In genomic region chr9:128066713-128067621, GRCh38 we compare ENCODE assay signal across 8 cellular contexts. TPM values are rescaled to one million over a fixed set of nuclear protein-coding genes. Genes with fewer than 3 reads are reported as not detected.
A peak's percentile ranks its signal among the peaks of the same experiment; 100 is the strongest.
DNase-seq lines count a peak whose midpoint lies in the region; ATAC-seq, FAIRE-seq and TF ChIP-seq lines count a peak whose summit lies in the region.

NAIF1 (minus strand) TSS chr9:128067320; CDS start chr9:128067101, 219 bp downstream.

- CTCF ChIA-PET in H1 (lab: Charles Lee; ENCODE audit: partially characterized antibody) = interaction anchor here (0.5 to 6.0 kb wide), 12 partner anchors 8 to 124 kb away, joined by 3 to 27 read pairs (median 8); no protein-coding TSS in a partner anchor

- H3K23ac ChIP-seq in H1 (ENCODE audit: insufficient read length) = no peak within 1 kb of the TSS

- peaks cover 11% of the 10 kb centered on the region for H3K79me1 ChIP-seq in H1 (ENCODE audit: low read depth, low read length)

- H3K27ac ChIP-seq in H1 (ENCODE audit: low read depth, low read length) = peak within 1 kb of the TSS; percentile 92

- H4K20me1 ChIP-seq in H1 (replicated peaks in 1 of 2; ENCODE audit: control insufficient read depth in 1 of 2, insufficient read depth in 2 of 2, low read length in 2 of 2) = peaks cover 0 to 4% of the 10 kb centered on the region in 2 experiments

- H3K27me3 Mint-ChIP-seq in memory B cell = no peaks in the 10 kb centered on the region

- H2BK5ac ChIP-seq in H1 (ENCODE audit: low read depth, low read length) = peak within 1 kb of the TSS; percentile 89

- ATAC-seq in memory B cell (ENCODE audit: low read depth) = peak; percentile 67

- peak within 1 kb of the TSS; percentile 89; the same call in 1 of the 2 replicates for H2AK5ac ChIP-seq in H1 (ENCODE audit: low read depth, low read length)

- no peak for TF ChIP-seq EP300 in H1 (IDR thresholded peaks at IDR 0.05; ENCODE audit: borderline replicate concordance in 1 of 2, low read depth in 2 of 2, low read length in 2 of 2)

- DNase-seq in CMK (ENCODE audit: low read depth) (peak; percentile 98), GM20000 (ENCODE audit: low spot score) (peak; percentile 97), HT-29 (ENCODE audit: low spot score) (peak; percentile 98), NOMO-1 (lab: John Stamatoyannopoulos, UW; ENCODE audit: unreplicated experiment in 2 of 2) (peak; percentile 97 to 99), H1 (ENCODE audit: low read depth in 1 of 2, low spot score in 2 of 2) (peak; percentile 95 to 99), memory B cell (ENCODE audit: low spot score in 2 of 2) (peak; percentile 94 to 96)
- peak; percentile 90 to 94 for DNase-seq in activated CD8-positive, alpha-beta memory T cell treated with anti-CD3 and anti-CD28 coated beads for 4 hours (ENCODE audit: low read depth in 2 of 2)
- DNase-seq in stimulated activated CD8-positive, alpha-beta memory T cell treated with anti-CD3 and anti-CD28 coated beads, Interleukin-12 subunit alpha, Interleukin-12 subunit beta, amount 100 ng/mL, for 24 hours (ENCODE audit: extremely low read depth) = peak; percentile 85

- H3K4me3 Mint-ChIP-seq in memory B cell = peak within 1 kb of the TSS; percentile 85

- H2BK120ac ChIP-seq in H1 (replicated peaks; ENCODE audit: low read depth, low read length) = peak within 1 kb of the TSS; percentile 94

- TF ChIP-seq RAD21 in H1 (IDR thresholded peaks at IDR 0.05 in 1 of 2, conservative IDR thresholded peaks at IDR 0.05 in 1 of 2; ENCODE audit: low read depth in 2 of 2, low read length in 2 of 2) = no peak

- 40% methylated on average over 48 of the region's 53 CpGs; no CpG with 5 or more reads in 1 of the 2 experiments for WGBS in H1 (ENCODE audit: extremely low coverage in 1 of 2, insufficient coverage in 1 of 2, insufficient read length in 1 of 2, insufficient replicate concordance in 2 of 2, low coverage in 1 of 2, low lambda C conversion rate in 2 of 2, missing lambda C conversion rate in 1 of 2), 2 experiments

- no peak within 1 kb of the TSS for H3K14ac ChIP-seq in H1 (ENCODE audit: insufficient read length)

- peaks cover under 1 to 13% (median 8%) of the 10 kb centered on the region in 4 experiments for H3K4me1 ChIP-seq in H1 (replicated peaks in 1 of 4; ENCODE audit: control insufficient read depth in 3 of 4, insufficient read depth in 4 of 4, low read length in 3 of 4)

- peaks cover 41% of the 10 kb centered on the region for H3K4me1 Mint-ChIP-seq in memory B cell

- H2BK15ac ChIP-seq in H1 (ENCODE audit: low read length) = peak within 1 kb of the TSS; percentile 92; the same call in 1 of the 2 replicates

- H3K27ac Mint-ChIP-seq in memory B cell = no peak within 1 kb of the TSS

- peak; percentile 76 for FAIRE-seq in H1 (lab: Jason Lieb, UNC)

- peak within 1 kb of the TSS; percentile 97 for H4K91ac ChIP-seq in H1 (replicated peaks; ENCODE audit: insufficient read length, low read length)

- peak within 1 kb of the TSS; percentile 73 to 91 (median 86) for H3K9ac ChIP-seq in H1 (replicated peaks in 1 of 4; ENCODE audit: extremely low read depth in 1 of 4, low read depth in 3 of 4, low read length in 3 of 4)

- H3K36me3 ChIP-seq in H1 (ENCODE audit: control insufficient read depth in 2 of 4, insufficient read depth in 4 of 4, low read length in 3 of 4) = no peaks in the 10 kb centered on the region

- peak within 1 kb of the TSS; percentile 98 for H3K4ac ChIP-seq in H1 (replicated peaks; ENCODE audit: insufficient read length, low read depth, low read length)

- H3K36me3 Mint-ChIP-seq in memory B cell = peaks cover 3% of the 10 kb centered on the region

- H3K79me2 ChIP-seq in H1 (ENCODE audit: control insufficient read depth in 1 of 2, insufficient read depth in 2 of 2, low read length in 2 of 2) = peaks cover 0 to 20% of the 10 kb centered on the region in 2 experiments; a peak in 2 of 4 replicates

- H2AFZ ChIP-seq in H1 (ENCODE audit: low read length) = peak within 1 kb of the TSS; percentile 77

- H3K23me2 ChIP-seq in H1 (ENCODE audit: low read depth, low read length) = peaks cover 8% of the 10 kb centered on the region

- H3K18ac ChIP-seq in H1 (ENCODE audit: extremely low read depth, low read length) = peak within 1 kb of the TSS; percentile 95

- TF ChIP-seq CTCF in GM20000 (IDR thresholded peaks at IDR 0.05; ENCODE audit: extremely low read depth, missing control alignments) (no peak), H1 (IDR thresholded peaks at IDR 0.05; ENCODE audit: control extremely low read depth in 1 of 3, insufficient read depth in 1 of 3, low read depth in 1 of 3, low read length in 3 of 3) (no peak)

- peak within 1 kb of the TSS; percentile 68 for H2BK12ac ChIP-seq in H1 (ENCODE audit: low read depth, low read length)

- POLR2A ChIA-PET in H1 (lab: Charles Lee; ENCODE audit: partially characterized antibody) = interaction anchor here (0.6 to 1.7 kb wide), 8 partner anchors 11 to 138 kb away, joined by 3 to 7 read pairs (median 4); no protein-coding TSS in a partner anchor

- 0 out of 2 replicates have a peak within 1 kb of the TSS, but pooled peaks have one; percentile 34 for H2BK20ac ChIP-seq in H1 (ENCODE audit: low read length)

- H4K8ac ChIP-seq in H1 (ENCODE audit: extremely low read depth, insufficient read depth, low read length) = peak within 1 kb of the TSS; percentile 71

- H3K27me3 ChIP-seq in H1 (replicated peaks in 1 of 4; ENCODE audit: control insufficient read depth in 3 of 4, extremely low read depth in 1 of 4, insufficient read depth in 3 of 4, low read length in 3 of 4) = no peaks in the 10 kb centered on the region; a peak in 1 of 7 replicates

- H3K56ac ChIP-seq in H1 (replicated peaks; ENCODE audit: insufficient read length, low read depth, low read length) = peak within 1 kb of the TSS; percentile 92

- peak within 1 kb of the TSS; percentile 95 to 98 for H3K4me2 ChIP-seq in H1 (ENCODE audit: insufficient read depth in 1 of 2, low read depth in 2 of 2, low read length in 2 of 2)

- no peaks in the 10 kb centered on the region for H3K9me3 ChIP-seq in H1 (ENCODE audit: insufficient read depth in 2 of 2, low read depth in 1 of 2, low read length in 1 of 2)

- H3K9me3 Mint-ChIP-seq in memory B cell = no peaks in the 10 kb centered on the region

- H3K4me3 ChIP-seq in H1 (ENCODE audit: extremely low read depth in 1 of 4, insufficient read depth in 2 of 4, low read depth in 3 of 4, low read length in 4 of 4) = peak within 1 kb of the TSS; percentile 75 to 84 (median 82)

- no peak for TF ChIP-seq POLR2A in H1 (IDR thresholded peaks at IDR 0.05; ENCODE audit: control extremely low read depth in 1 of 2, low read depth in 2 of 2, low read length in 2 of 2)

- peak within 1 kb of the TSS; percentile 89 for H4K5ac ChIP-seq in H1 (ENCODE audit: insufficient read length, low read depth, low read length)

TF ChIP-seq in H1, 55 proteins besides CTCF, POLR2A, EP300 and RAD21:
- peak; percentile 99 for TF ChIP-seq SP2 (IDR thresholded peaks at IDR 0.05; ENCODE audit: low read length)
- TF ChIP-seq JUND (IDR thresholded peaks at IDR 0.05; ENCODE audit: low read length) = no peak
- TF ChIP-seq CHD2 (IDR thresholded peaks at IDR 0.05; ENCODE audit: low read length) = peak; percentile 97
- TF ChIP-seq CREB1 (IDR thresholded peaks at IDR 0.05) = peak; percentile 72
- TF ChIP-seq E2F6 (IDR thresholded peaks at IDR 0.05) = peak; percentile 59; the same call in 1 of the 2 replicates
- peak; percentile 100 for TF ChIP-seq SP1 (IDR thresholded peaks at IDR 0.05; ENCODE audit: low read depth, low read length)
- no peak for TF ChIP-seq BACH1 (IDR thresholded peaks at IDR 0.05; ENCODE audit: low read length)
- peak; percentile 59 for TF ChIP-seq MAX (IDR thresholded peaks at IDR 0.05)
- no peak for TF ChIP-seq NANOG (IDR thresholded peaks at IDR 0.05; ENCODE audit: insufficient read depth, low read depth, low read length, poor library complexity, severe bottlenecking)
- peak; percentile 89 for TF ChIP-seq FOSL1 (IDR thresholded peaks at IDR 0.05; ENCODE audit: insufficient read depth, low read depth, low read length)
- TF ChIP-seq KDM4A (IDR thresholded peaks at IDR 0.05; ENCODE audit: low read depth, low read length, severe bottlenecking) = peak; percentile 17
- TF ChIP-seq SP4 (IDR thresholded peaks at IDR 0.05; ENCODE audit: low read length) = peak; percentile 99
- no peak for TF ChIP-seq ASH2L (IDR thresholded peaks at IDR 0.05; ENCODE audit: low read length)
- TF ChIP-seq YY1 (IDR thresholded peaks at IDR 0.05; ENCODE audit: low read depth, low read length) = no peak

RNA-seq across cellular contexts. Expression of gene NAIF1, which starts in this region (rescaled TPM):
- 17.3 and 17.9 TPM in 2 replicates for total RNA-seq in HT-29 (2014; rRNA removed; shearing (Covaris generic))
- 8.7 and 11.6 TPM in 2 replicates for total RNA-seq in H1 (2021; fragmentation: NEBNext Ultra II Directional; extraction: Animal tissue kit (Norgen Biotek cat#: 25700))
- polyA plus RNA-seq in H1 (2011; rRNA removed) = 9.0 and 11.2 TPM in 2 replicates
- 12.5 TPM for polyA plus RNA-seq in H1 (2011; cell fraction: cytosol; rRNA removed)
- 10.5 TPM for polyA plus RNA-seq in H1 (2011; cell fraction: nucleus; rRNA removed)
- 7.3 to 9.9 TPM (median 9.4 TPM) in 4 replicates for polyA plus RNA-seq in H1 (2012, experiment 1 of 2)
- 7.0 TPM for polyA plus RNA-seq in H1 (2012, experiment 2 of 2)
- 5.9 TPM for polyA plus RNA-seq in H1 (2013, experiment 1 of 2)
- 5.8 TPM for polyA plus RNA-seq in H1 (2013, experiment 2 of 2)
- polyA minus RNA-seq in H1 (2011; rRNA and poly(A)+ RNA removed) = 8.0 and 10.2 TPM in 2 replicates
- polyA minus RNA-seq in H1 (2011; cell fraction: cytosol; rRNA and poly(A)+ RNA removed) = 6.5 TPM
- polyA minus RNA-seq in H1 (2011; cell fraction: nucleus; rRNA and poly(A)+ RNA removed) = 5.1 TPM

Comparison
In these comparisons a context has a peak if more than half of its experiments do, and no peak if none do; other contexts are left out.
1. Peak in every context shown above with its lines: DNase-seq, ATAC-seq, H3K4me3 ChIP-seq and H3K27ac ChIP-seq.